27 cellular contexts compared by ENCODE assay signal in the genomic region with DNA sequence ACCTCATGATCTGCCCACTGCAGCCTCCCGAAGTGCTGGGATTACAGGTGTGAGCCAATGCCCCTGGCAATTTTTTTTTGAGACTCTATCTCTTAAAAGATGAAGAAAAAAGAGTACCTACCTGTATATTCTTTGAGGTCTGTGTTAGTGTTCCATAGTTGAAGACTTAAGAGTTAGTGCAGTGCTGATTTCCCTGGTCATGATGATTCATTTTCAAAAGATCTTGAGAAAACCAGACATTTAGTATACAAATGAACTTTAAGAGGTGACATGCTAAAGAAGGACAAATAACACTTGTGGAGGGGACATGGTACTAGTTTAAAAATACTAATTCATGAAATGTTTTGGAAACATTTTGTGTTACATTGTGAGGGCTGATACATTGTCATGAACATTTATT. TPM values are rescaled to one million over a fixed set of nuclear protein-coding genes. Genes with fewer than 3 reads are reported as not detected.
DNase-seq lines count a peak whose midpoint lies in the region; ATAC-seq and TF ChIP-seq lines count a peak whose summit lies in the region.
"Had no signal": no experiment of that assay in that cellular context is flagged by ENCODE, and none has a peak within 500 bp of the region (broad histone marks: within the 10 kb centered on the region; RNA-seq: fewer than 3 reads in every experiment).

No MANE protein-coding gene starts in this region.

- H3K36me3 Mint-ChIP-seq in central memory CD8-positive, alpha-beta T cell (ENCODE audit: insufficient read depth) = peaks cover 7% of the 10 kb centered on the region
- H3K36me3 Mint-ChIP-seq in osteocyte (ENCODE audit: unreplicated experiment) = peaks cover 4% of the 10 kb centered on the region

- H3K9me3 ChIP-seq in SK-N-SH = no peaks in the 10 kb centered on the region
- H3K9me3 ChIP-seq: MG63, transverse colon had no signal

- no peak overlapping the region for H3K4me2 ChIP-seq in SK-N-SH
- H3K4me2 ChIP-seq: hepatocyte had no signal

- no peaks in the 10 kb centered on the region for H3K27me3 ChIP-seq in SK-N-SH (ENCODE audit: insufficient read depth)
- H3K27me3 ChIP-seq: hepatocyte, MG63, transverse colon had no signal

- peaks cover 9% of the 10 kb centered on the region; the same call in 1 of the 2 replicates for H4K20me1 ChIP-seq in SK-N-SH (ENCODE audit: insufficient read depth)

- POLR2A ChIA-PET in SK-N-SH (lab: Yijun Ruan, JAX) = no interaction called here

- H3K27me3 Mint-ChIP-seq in central memory CD8-positive, alpha-beta T cell = no peaks in the 10 kb centered on the region
- H3K27me3 Mint-ChIP-seq in osteocyte (ENCODE audit: unreplicated experiment) = no peaks in the 10 kb centered on the region
- H3K27me3 Mint-ChIP-seq: activated B cell treated with CpG ODN at 0.5 μM for 24 hours had no signal

- no peak overlapping the region for H3K9ac ChIP-seq in SK-N-SH

- H3K4me1 Mint-ChIP-seq in central memory CD8-positive, alpha-beta T cell = peaks cover 40% of the 10 kb centered on the region
- H3K4me1 Mint-ChIP-seq in osteocyte (ENCODE audit: unreplicated experiment) = peaks cover 20% of the 10 kb centered on the region

- peaks cover 12% of the 10 kb centered on the region for H3F3A ChIP-seq in SK-N-SH (replicated peaks; ENCODE audit: insufficient read depth)

- H3K4me3 Mint-ChIP-seq in central memory CD8-positive, alpha-beta T cell = no peak overlapping the region
- H3K4me3 Mint-ChIP-seq in osteocyte (ENCODE audit: unreplicated experiment) = no peak overlapping the region
- H3K4me3 Mint-ChIP-seq: activated B cell treated with CpG ODN at 0.5 μM for 24 hours, H9 had no signal

- H3K4me1 ChIP-seq in SK-N-SH (ENCODE audit: control insufficient read depth in 1 of 2, insufficient read depth in 2 of 2, low read depth in 1 of 2, low read length in 1 of 2) = peaks cover 0 to 11% of the 10 kb centered on the region in 2 experiments; a peak in 2 of 4 replicates

- peaks cover 98% of the 10 kb centered on the region for H3K79me2 ChIP-seq in SK-N-SH (ENCODE audit: insufficient read depth)

- DNase-seq in SK-N-SH (no peak), M059J (ENCODE audit: low read depth) (peak; percentile 60), osteocyte (ENCODE audit: extremely low spot score, unreplicated experiment) (no peak), nucleus accumbens (lab: John Stamatoyannopoulos, UW) (no peak)
- DNase-seq in central memory CD8-positive, alpha-beta T cell (ENCODE audit: low spot score in 2 of 2) = no peak
- DNase-seq: activated B cell treated with CpG ODN at 0.5 μM for 24 hours; activated effector memory CD4-positive, alpha-beta T cell treated with Interleukin-2 at 50 U/mL for 16 hours; amygdala; GDM1; H9; islet precursor cell; MG63; NCI-H1436; NCI-H69; stimulated activated naive CD4-positive, alpha-beta T cell treated with Interleukin-2 at 50 U/mL for 16 hours; transverse colon had no signal

- WGBS in SK-N-SH (ENCODE audit: low lambda C conversion rate) = 95% methylated on average over 1 of the region's 1 CpG

- ATAC-seq in SK-N-SH treated with all-trans-retinoic acid at 6 μM for 48 hours (no peak), HG02642 (IDR thresholded peaks at IDR 0.05; ENCODE audit: poor library complexity, unreplicated experiment) (no peak), GM21825 (IDR thresholded peaks at IDR 0.05; ENCODE audit: unreplicated experiment) (no peak)
- ATAC-seq in central memory CD8-positive, alpha-beta T cell (replicated peaks; ENCODE audit: extremely low read depth, poor library complexity, severe bottlenecking) = no peak
- ATAC-seq: sciatic nerve had no signal

- no peak for TF ChIP-seq RAD21 in SK-N-SH (IDR thresholded peaks at IDR 0.05; ENCODE audit: low read length)

- no peak for TF ChIP-seq EP300 in SK-N-SH (IDR thresholded peaks at IDR 0.05; ENCODE audit: borderline replicate concordance in 1 of 2, low read depth in 1 of 2, low read length in 1 of 2)

- H2AFZ ChIP-seq in SK-N-SH (ENCODE audit: low read depth) = no peak overlapping the region
- H2AFZ ChIP-seq: hepatocyte had no signal

- no peaks in the 10 kb centered on the region for H3K36me3 ChIP-seq in SK-N-SH (replicated peaks in 1 of 2; ENCODE audit: control insufficient read depth in 1 of 2, insufficient read depth in 2 of 2, low read length in 1 of 2)
- H3K36me3 ChIP-seq: MG63, transverse colon had no signal

- H3K9me2 ChIP-seq in SK-N-SH = no peaks in the 10 kb centered on the region

- no peak overlapping the region for H3K4me3 ChIP-seq in SK-N-SH (ENCODE audit: low read depth in 2 of 2, low read length in 1 of 2)
- H3K4me3 ChIP-seq: hepatocyte, lung, MG63, transverse colon had no signal

- no peaks in the 10 kb centered on the region for H3K9me3 Mint-ChIP-seq in central memory CD8-positive, alpha-beta T cell
- H3K9me3 Mint-ChIP-seq in osteocyte (ENCODE audit: unreplicated experiment) = no peaks in the 10 kb centered on the region
- H3K9me3 Mint-ChIP-seq: activated B cell treated with CpG ODN at 0.5 μM for 24 hours, H9 had no signal

- no peak overlapping the region for H3K27ac ChIP-seq in SK-N-SH (ENCODE audit: low read depth in 2 of 2, low read length in 1 of 2)
- H3K27ac ChIP-seq: 22Rv1, hepatocyte, transverse colon had no signal

- H3K27ac Mint-ChIP-seq in central memory CD8-positive, alpha-beta T cell (ENCODE audit: low read depth) = peak overlapping the region; percentile 42
- peak overlapping the region; percentile 27 for H3K27ac Mint-ChIP-seq in osteocyte (ENCODE audit: unreplicated experiment)
- H3K27ac Mint-ChIP-seq: activated B cell treated with CpG ODN at 0.5 μM for 24 hours had no signal

- no peak for TF ChIP-seq CTCF in SK-N-SH (IDR thresholded peaks at IDR 0.05)
- no peak for TF ChIP-seq CTCF in osteocyte (IDR thresholded peaks at IDR 0.05)

- CTCF ChIA-PET in SK-N-SH (lab: Yijun Ruan, JAX) = interaction anchor here (1.0 to 1.1 kb wide), 2 partner anchors 10 to 100 kb away, joined by 4 to 6 read pairs; no protein-coding TSS in a partner anchor

TF ChIP-seq in SK-N-SH, 30 proteins besides CTCF, POLR2A, EP300 and RAD21:
- TF ChIP-seq SMC3 (IDR thresholded peaks at IDR 0.05; ENCODE audit: low read depth, low read length) (no peak), FOSL2 (IDR thresholded peaks at IDR 0.05; ENCODE audit: borderline replicate concordance, low read depth) (0 out of 2 replicates have a peak, but pooled peaks have one; percentile 6), TCF12 (IDR thresholded peaks at IDR 0.05) (no peak), FOXM1 (IDR thresholded peaks at IDR 0.05; ENCODE audit: low read depth) (no peak)
- TF ChIP-seq, protein P1, sequence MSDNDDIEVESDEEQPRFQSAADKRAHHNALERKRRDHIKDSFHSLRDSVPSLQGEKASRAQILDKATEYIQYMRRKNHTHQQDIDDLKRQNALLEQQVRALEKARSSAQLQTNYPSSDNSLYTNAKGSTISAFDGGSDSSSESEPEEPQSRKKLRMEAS (IDR thresholded peaks at IDR 0.05; ENCODE audit: low read depth) = no peak

TF ChIP-seq in SK-N-SH treated with all-trans-retinoic acid at 6 μM for 48 hours, 23 proteins besides CTCF, POLR2A, EP300 and RAD21 (continues in another document):
- TF ChIP-seq ARNTL (CRISPR knock-in tag; IDR thresholded peaks at IDR 0.05; ENCODE audit: borderline replicate concordance, low read depth) = no peak
- TF ChIP-seq, protein P2, sequence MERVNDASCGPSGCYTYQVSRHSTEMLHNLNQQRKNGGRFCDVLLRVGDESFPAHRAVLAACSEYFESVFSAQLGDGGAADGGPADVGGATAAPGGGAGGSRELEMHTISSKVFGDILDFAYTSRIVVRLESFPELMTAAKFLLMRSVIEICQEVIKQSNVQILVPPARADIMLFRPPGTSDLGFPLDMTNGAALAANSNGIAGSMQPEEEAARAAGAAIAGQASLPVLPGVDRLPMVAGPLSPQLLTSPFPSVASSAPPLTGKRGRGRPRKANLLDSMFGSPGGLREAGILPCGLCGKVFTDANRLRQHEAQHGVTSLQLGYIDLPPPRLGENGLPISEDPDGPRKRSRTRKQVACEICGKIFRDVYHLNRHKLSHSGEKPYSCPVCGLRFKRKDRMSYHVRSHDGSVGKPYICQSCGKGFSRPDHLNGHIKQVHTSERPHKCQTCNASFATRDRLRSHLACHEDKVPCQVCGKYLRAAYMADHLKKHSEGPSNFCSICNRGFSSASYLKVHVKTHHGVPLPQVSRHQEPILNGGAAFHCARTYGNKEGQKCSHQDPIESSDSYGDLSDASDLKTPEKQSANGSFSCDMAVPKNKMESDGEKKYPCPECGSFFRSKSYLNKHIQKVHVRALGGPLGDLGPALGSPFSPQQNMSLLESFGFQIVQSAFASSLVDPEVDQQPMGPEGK (CRISPR knock-in tag; IDR thresholded peaks at IDR 0.05; ENCODE audit: borderline replicate concordance) = no peak
- TF ChIP-seq, protein P3, sequence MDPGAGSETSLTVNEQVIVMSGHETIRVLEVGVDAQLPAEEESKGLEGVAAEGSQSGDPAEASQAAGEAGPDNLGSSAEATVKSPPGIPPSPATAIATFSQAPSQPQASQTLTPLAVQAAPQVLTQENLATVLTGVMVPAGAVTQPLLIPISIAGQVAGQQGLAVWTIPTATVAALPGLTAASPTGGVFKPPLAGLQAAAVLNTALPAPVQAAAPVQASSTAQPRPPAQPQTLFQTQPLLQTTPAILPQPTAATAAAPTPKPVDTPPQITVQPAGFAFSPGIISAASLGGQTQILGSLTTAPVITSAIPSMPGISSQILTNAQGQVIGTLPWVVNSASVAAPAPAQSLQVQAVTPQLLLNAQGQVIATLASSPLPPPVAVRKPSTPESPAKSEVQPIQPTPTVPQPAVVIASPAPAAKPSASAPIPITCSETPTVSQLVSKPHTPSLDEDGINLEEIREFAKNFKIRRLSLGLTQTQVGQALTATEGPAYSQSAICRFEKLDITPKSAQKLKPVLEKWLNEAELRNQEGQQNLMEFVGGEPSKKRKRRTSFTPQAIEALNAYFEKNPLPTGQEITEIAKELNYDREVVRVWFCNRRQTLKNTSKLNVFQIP (CRISPR knock-in tag; IDR thresholded peaks at IDR 0.05; ENCODE audit: borderline replicate concordance, low read depth) = no peak
- TF ChIP-seq ZNF565 (CRISPR knock-in tag; conservative IDR thresholded peaks at IDR 0.05; ENCODE audit: low read depth) = no peak
- no peak for TF ChIP-seq ZNF70 (CRISPR knock-in tag; IDR thresholded peaks at IDR 0.05)
- no peak for TF ChIP-seq ZNF8 (CRISPR knock-in tag; IDR thresholded peaks at IDR 0.05)

RNA-seq across cellular contexts. Expression of a gene that starts 17.7 kb away (rescaled TPM):
- polyA plus RNA-seq in SK-N-SH (2012; rRNA removed) = 9.5 and 10.4 TPM in 2 replicates
- polyA plus RNA-seq in SK-N-SH (2012; cell fraction: cytosol; rRNA removed) = 9.7 and 11.1 TPM in 2 replicates
- 11.5 and 17.0 TPM in 2 replicates for polyA plus RNA-seq in SK-N-SH (2012; cell fraction: nucleus; rRNA removed)
- total RNA-seq in M059J (2014; rRNA removed; shearing (Covaris generic)) = 9.0 and 18.8 TPM in 2 replicates
- total RNA-seq in osteocyte = 20.8 and 21.7 TPM in 2 replicates

RNA-seq across cellular contexts. Expression of a gene that starts 38.6 kb away (rescaled TPM):
- not detected in 2 replicates for polyA plus RNA-seq in SK-N-SH (2012; rRNA removed)
- not detected in 2 replicates for polyA plus RNA-seq in SK-N-SH (2012; cell fraction: cytosol; rRNA removed)
- 0.05 and 0.17 TPM in 2 replicates for polyA plus RNA-seq in SK-N-SH (2012; cell fraction: nucleus; rRNA removed)
- total RNA-seq in M059J (2014; rRNA removed; shearing (Covaris generic)) = not detected in 2 replicates
- not detected in 2 replicates for total RNA-seq in osteocyte
- total RNA-seq: cerebellum, OCI-LY7, osteoblast had no signal
- polyA plus RNA-seq: BJ had no signal

RNA-seq across cellular contexts. Expression of a gene that starts 55.3 kb away (rescaled TPM):
- polyA plus RNA-seq in SK-N-SH (2012; rRNA removed) = 13.7 and 13.8 TPM in 2 replicates
- 4.3 and 8.4 TPM in 2 replicates for polyA plus RNA-seq in SK-N-SH (2012; cell fraction: cytosol; rRNA removed)
- polyA plus RNA-seq in SK-N-SH (2012; cell fraction: nucleus; rRNA removed) = 18.5 and 18.6 TPM in 2 replicates
- total RNA-seq in M059J (2014; rRNA removed; shearing (Covaris generic)) = 15.9 and 16.8 TPM in 2 replicates
- total RNA-seq in osteocyte = 8.9 and 10.0 TPM in 2 replicates
